Comparison of ENCODE assay signal across 1 cellular context in the genomic region with DNA sequence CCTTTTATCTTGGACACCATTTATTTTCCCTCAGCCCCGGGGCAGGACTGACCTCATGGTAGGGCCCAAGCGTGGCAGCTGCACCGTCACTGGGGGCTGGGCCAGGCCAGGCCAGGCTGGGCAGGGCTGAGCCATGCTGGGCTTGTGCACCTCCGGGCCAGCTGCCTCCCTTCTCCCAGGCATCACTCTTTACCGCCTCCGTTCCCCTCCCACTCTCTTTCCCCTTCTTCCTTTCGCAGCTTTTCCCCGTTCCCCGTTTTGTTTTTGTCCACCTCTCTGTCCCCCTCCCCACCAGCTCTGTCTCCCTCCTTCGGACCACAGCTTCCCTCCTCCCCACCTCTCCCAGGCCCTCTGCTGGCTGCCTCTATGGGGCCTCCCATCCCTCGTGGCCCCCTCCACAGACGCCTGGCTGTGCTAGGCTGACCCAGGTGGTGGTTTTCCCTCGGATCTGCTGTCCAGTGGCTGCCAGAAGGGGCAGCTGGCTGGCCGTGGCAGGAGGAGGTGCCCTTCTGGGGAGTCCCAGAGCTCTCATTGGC.
TF ChIP-seq lines count a peak whose summit lies in the region.

No MANE protein-coding gene starts in this region.

TF ChIP-seq in SK-N-SH treated with all-trans-retinoic acid at 6 μM for 48 hours, 23 proteins besides CTCF, POLR2A, EP300 and RAD21 (continued from another document):
- TF ChIP-seq ZNF565 (CRISPR knock-in tag; conservative IDR thresholded peaks at IDR 0.05; ENCODE audit: low read depth), result no peak
